11 cellular contexts compared by ENCODE assay signal in the genomic region with DNA sequence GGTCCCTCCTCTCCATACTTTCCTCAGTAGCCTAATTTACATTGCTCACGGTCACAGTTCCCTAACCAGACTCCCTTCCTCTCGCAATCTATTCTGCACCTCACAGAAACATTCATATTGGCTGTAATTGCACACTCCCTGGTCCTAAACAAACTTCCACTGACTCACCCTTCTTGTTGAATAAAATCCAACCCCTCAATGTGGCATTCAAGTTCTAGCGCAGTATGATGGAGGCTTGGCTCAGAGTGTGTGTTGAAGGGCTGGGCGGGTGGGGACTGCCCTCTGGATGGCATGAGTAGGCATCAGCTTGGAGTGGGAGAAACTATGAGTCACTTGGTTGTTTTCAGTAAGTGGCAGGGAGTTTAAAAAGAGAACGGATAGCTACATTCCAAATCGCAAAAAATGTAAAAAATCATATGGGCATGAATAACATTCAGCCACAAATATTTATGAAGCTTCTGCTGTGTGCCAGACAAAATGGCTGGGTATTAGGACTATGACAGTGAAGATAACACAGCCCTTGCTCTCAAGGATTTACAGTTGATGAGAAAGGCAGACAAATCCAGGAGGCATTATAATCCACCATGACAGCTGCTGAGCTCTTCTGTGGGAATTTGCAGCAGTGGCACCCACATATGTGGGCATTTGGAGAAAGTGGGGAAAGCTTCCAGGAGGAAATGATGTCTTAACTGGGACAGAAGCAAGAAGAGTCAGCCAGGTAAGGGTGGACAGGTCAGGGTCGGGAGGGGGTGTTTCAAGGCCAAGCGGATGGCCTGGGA. TPM values are rescaled to one million over a fixed set of nuclear protein-coding genes. Genes with fewer than 3 reads are reported as not detected.
DNase-seq lines count a peak whose midpoint lies in the region; ATAC-seq and TF ChIP-seq lines count a peak whose summit lies in the region.
"Had no signal": no experiment of that assay in that cellular context is flagged by ENCODE, and none has a peak within 500 bp of the region (broad histone marks: within the 10 kb centered on the region; RNA-seq: fewer than 3 reads in every experiment).

No MANE protein-coding gene starts in this region.

- H3K27ac ChIP-seq in right cardiac atrium (ENCODE audit: low read length) = peak overlapping the region; percentile 38
- H3K27ac ChIP-seq in vagina = peak overlapping the region; percentile 80
- no peak overlapping the region for H3K27ac ChIP-seq in endodermal cell (ENCODE audit: low read depth, low read length)

- peak; percentile 35 to 63 for ATAC-seq in right cardiac atrium
- no peak for ATAC-seq in Right ventricle myocardium inferior
- ATAC-seq: activated CD8-positive, alpha-beta memory T cell treated with anti-CD3 and anti-CD28 coated beads, Interleukin-2, amount 10 ng/mL, durations not matched to agents 7 days and 5 days had no signal

- peaks cover 2% of the 10 kb centered on the region for H3K4me1 ChIP-seq in right cardiac atrium (ENCODE audit: control insufficient read depth, insufficient read depth, low read length)
- H3K4me1 ChIP-seq in adipocyte (ENCODE audit: control insufficient read depth, insufficient read depth, low read length) = peaks cover 40% of the 10 kb centered on the region
- H3K4me1 ChIP-seq in vagina = peaks cover 13% of the 10 kb centered on the region
- H3K4me1 ChIP-seq in endodermal cell (ENCODE audit: control insufficient read depth, insufficient read depth, low read length) = no peaks in the 10 kb centered on the region

- 82% methylated on average over 8 of the region's 8 CpGs for WGBS in right cardiac atrium
- WGBS in endodermal cell (ENCODE audit: insufficient coverage in 1 of 2, insufficient read length in 1 of 2), 2 experiments = 95 to 97% methylated on average over 6 to 8 of the region's 8 CpGs

- DNase-seq in right cardiac atrium (no peak), Right ventricle myocardium inferior (ENCODE audit: missing footprints) (no peak), adipocyte (ENCODE audit: low read depth) (peak; percentile 90), kidney glomerular epithelial cell (lab: John Stamatoyannopoulos, UW) (peak; percentile 98), vagina (ENCODE audit: extremely low spot score in 2 of 2) (no peak), SK-N-DZ (ENCODE audit: low spot score) (no peak), mucosa of gallbladder (ENCODE audit: low spot score) (no peak), endodermal cell (no peak)
- DNase-seq: activated CD8-positive, alpha-beta memory T cell treated with anti-CD3 and anti-CD28 coated beads, Interleukin-2, amount 10 ng/mL, durations not matched to agents 7 days and 5 days; NCI-H187; stimulated activated CD4-positive, alpha-beta T cell treated with anti-CD3 and anti-CD28 coated beads, Interleukin-4, amount 100 ng/mL, for 1 hour had no signal

- H3K9me3 Mint-ChIP-seq in endodermal cell = no peaks in the 10 kb centered on the region

- H3K4me3 Mint-ChIP-seq in endodermal cell = no peak overlapping the region
- H3K4me3 Mint-ChIP-seq: activated CD8-positive, alpha-beta memory T cell treated with anti-CD3 and anti-CD28 coated beads, Interleukin-2, amount 10 ng/mL, durations not matched to agents 7 days and 5 days had no signal

- H3K9me3 ChIP-seq in right cardiac atrium (ENCODE audit: control insufficient read depth, low read length) (no peaks in the 10 kb centered on the region), adipocyte (ENCODE audit: control insufficient read depth, low read length) (no peaks in the 10 kb centered on the region), vagina (no peaks in the 10 kb centered on the region), endodermal cell (ENCODE audit: control insufficient read depth, low read length) (no peaks in the 10 kb centered on the region)

- no peaks in the 10 kb centered on the region for H3K27me3 Mint-ChIP-seq in endodermal cell (ENCODE audit: insufficient read depth)

- H3K4me1 Mint-ChIP-seq in endodermal cell = no peaks in the 10 kb centered on the region

- H3K36me3 Mint-ChIP-seq in endodermal cell (ENCODE audit: low read depth) = no peaks in the 10 kb centered on the region

- H3K27me3 ChIP-seq in right cardiac atrium (ENCODE audit: control insufficient read depth, insufficient read depth) (no peaks in the 10 kb centered on the region), adipocyte (replicated peaks; ENCODE audit: control insufficient read depth, insufficient read depth, low read length) (no peaks in the 10 kb centered on the region), vagina (no peaks in the 10 kb centered on the region), endodermal cell (ENCODE audit: control insufficient read depth, insufficient read depth, low read length, poor library complexity, severe bottlenecking) (no peaks in the 10 kb centered on the region)

- H3K9ac ChIP-seq in adipocyte (ENCODE audit: low read length) (peak overlapping the region; percentile 51), endodermal cell (ENCODE audit: extremely low read depth, low read length, poor library complexity, severe bottlenecking) (no peak overlapping the region)

- TF ChIP-seq CTCF in vagina (IDR thresholded peaks at IDR 0.05) = no peak
- no peak for TF ChIP-seq CTCF in endodermal cell (conservative IDR thresholded peaks at IDR 0.05)

- H3K36me3 ChIP-seq in adipocyte (ENCODE audit: control insufficient read depth, insufficient read depth, low read length, severe bottlenecking) = no peaks in the 10 kb centered on the region
- no peaks in the 10 kb centered on the region for H3K36me3 ChIP-seq in vagina
- no peaks in the 10 kb centered on the region for H3K36me3 ChIP-seq in endodermal cell (ENCODE audit: control insufficient read depth, insufficient read depth, low read length)

- TF ChIP-seq POLR2A in vagina (IDR thresholded peaks at IDR 0.05) = no peak

- no peak overlapping the region for H3K4me3 ChIP-seq in right cardiac atrium (ENCODE audit: low read length)
- no peak overlapping the region for H3K4me3 ChIP-seq in adipocyte (ENCODE audit: low read length)
- no peak overlapping the region for H3K4me3 ChIP-seq in vagina
- H3K4me3 ChIP-seq in endodermal cell (ENCODE audit: low read length) = no peak overlapping the region

- no peak overlapping the region for H3K27ac Mint-ChIP-seq in endodermal cell
- H3K27ac Mint-ChIP-seq: activated CD8-positive, alpha-beta memory T cell treated with anti-CD3 and anti-CD28 coated beads, Interleukin-2, amount 10 ng/mL, durations not matched to agents 7 days and 5 days had no signal

- intact Hi-C loops in right cardiac atrium (cut with DNase I) (loop anchor here in 1 of 4 donors (5.0 kb wide), 1 partner anchor 33 kb away; no protein-coding TSS in a partner anchor), Right ventricle myocardium inferior (cut with DNase I) (no loop called here), vagina (cut with DNase I) (no loop called here)

RNA-seq across cellular contexts. Expression of a gene that starts 42.2 kb away (rescaled TPM):
- total RNA-seq in right cardiac atrium (10 to 100 TPM; 10.0 to 15.3 (median 12.0) TPM), Right ventricle myocardium inferior (10.6 TPM), vagina (52.1 TPM), mucosa of gallbladder (20.1 TPM), endodermal cell (1 to 10 TPM; 2.5 to 6.8 TPM)
- 3.8 TPM for polyA plus RNA-seq in right cardiac atrium
- 1.7 and 2.1 TPM in 2 replicates for polyA plus RNA-seq in SK-N-DZ (2014; cell fraction: cytosol; rRNA removed)
- polyA plus RNA-seq in SK-N-DZ (2014; cell fraction: nucleus; rRNA removed) = 3.1 and 4.9 TPM in 2 replicates
- polyA plus RNA-seq in endodermal cell (2013, experiment 1 of 2) = 2.1 TPM
- 1.7 TPM for polyA plus RNA-seq in endodermal cell (2013, experiment 2 of 2)

Comparison
In these comparisons a context has a peak if more than half of its experiments do, and no peak if none do; other contexts are left out.
1. DNase-seq: peak in adipocyte (single experiment) and kidney glomerular epithelial cell (single experiment); none in right cardiac atrium (0 of 3), Right ventricle myocardium inferior (single experiment), vagina (0 of 2), SK-N-DZ (single experiment), mucosa of gallbladder (single experiment) and endodermal cell (single experiment).